ENCODE assay signal across 1 cellular context in genomic region chr7:25125137-25125946, GRCh38.
TF ChIP-seq lines count a peak whose summit lies in the region.

Gene CYCS (minus strand): TSS chr7:25125260. CDS start chr7:25124119, 1,141 bp downstream.

TF ChIP-seq in HepG2, 621 proteins besides CTCF, POLR2A, EP300 and RAD21 (continued from another document and continues in another):
- TF ChIP-seq ZGPAT (CRISPR knock-in tag; IDR thresholded peaks at IDR 0.05) = peak; percentile 93
- TF ChIP-seq ZNF33B (CRISPR knock-in tag; IDR thresholded peaks at IDR 0.05) = peak; percentile 72; the same call in 1 of the 2 replicates
- TF ChIP-seq FOXA3 (CRISPR knock-in tag; IDR thresholded peaks at IDR 0.05) = peak; percentile 77; the same call in 1 of the 2 replicates
- TF ChIP-seq ZNF510 (CRISPR knock-in tag; IDR thresholded peaks at IDR 0.05; ENCODE audit: low read depth) = peak; percentile 94
- no peak for TF ChIP-seq ZNF512 (CRISPR knock-in tag; IDR thresholded peaks at IDR 0.05)
- TF ChIP-seq ATAD3A (CRISPR knock-in tag; IDR thresholded peaks at IDR 0.05) = no peak
- TF ChIP-seq UBTF (CRISPR knock-in tag; IDR thresholded peaks at IDR 0.05) = peak; percentile 82
- TF ChIP-seq ZNF569 (CRISPR knock-in tag; IDR thresholded peaks at IDR 0.05; ENCODE audit: borderline replicate concordance) = no peak
- peak; percentile 44; the same call in 1 of the 2 replicates for TF ChIP-seq NR2F2 (IDR thresholded peaks at IDR 0.05; ENCODE audit: borderline replicate concordance, low read depth)
- peak; percentile 96 for TF ChIP-seq KMT2A (CRISPR knock-in tag; IDR thresholded peaks at IDR 0.05)
- TF ChIP-seq ZNF180 (CRISPR knock-in tag; IDR thresholded peaks at IDR 0.05; ENCODE audit: borderline replicate concordance, low read depth) = no peak
- TF ChIP-seq HINFP (CRISPR knock-in tag; IDR thresholded peaks at IDR 0.05; ENCODE audit: low read depth) = peak; percentile 82
- TF ChIP-seq ZNF430 (CRISPR knock-in tag; IDR thresholded peaks at IDR 0.05) = peak; percentile 72; the same call in 1 of the 2 replicates
- peak; percentile 96 for TF ChIP-seq ARNT2 (CRISPR knock-in tag; IDR thresholded peaks at IDR 0.05; ENCODE audit: low read depth)
- TF ChIP-seq LCORL (IDR thresholded peaks at IDR 0.05) = no peak
- peak; percentile 61 for TF ChIP-seq LCORL (CRISPR knock-in tag; IDR thresholded peaks at IDR 0.05)
- TF ChIP-seq ZNF275 (CRISPR knock-in tag; IDR thresholded peaks at IDR 0.05; ENCODE audit: borderline replicate concordance) = peak; percentile 36; the same call in 1 of the 2 replicates
- peak; percentile 92 for TF ChIP-seq NR2C2 (CRISPR knock-in tag; IDR thresholded peaks at IDR 0.05; ENCODE audit: borderline replicate concordance)
- TF ChIP-seq MAFK (conservative IDR thresholded peaks at IDR 0.05 in 1 of 2, IDR thresholded peaks at IDR 0.05 in 1 of 2; ENCODE audit: low read length in 2 of 2) = peak in 1 of 2 experiments; percentile 14; a peak in 1 of 4 replicates
- TF ChIP-seq ZNF383 (CRISPR knock-in tag; IDR thresholded peaks at IDR 0.05; ENCODE audit: borderline replicate concordance) = peak; percentile 93; the same call in 1 of the 2 replicates
- no peak for TF ChIP-seq SP1 (IDR thresholded peaks at IDR 0.05)
- TF ChIP-seq SP1 (CRISPR knock-in tag; IDR thresholded peaks at IDR 0.05) = peak; percentile 81
- TF ChIP-seq ZNF556 (CRISPR knock-in tag; IDR thresholded peaks at IDR 0.05; ENCODE audit: borderline replicate concordance) = peak; percentile 97; the same call in 1 of the 2 replicates
- peak; percentile 86 for TF ChIP-seq ERF (CRISPR knock-in tag; IDR thresholded peaks at IDR 0.05)
- peak; percentile 45 for TF ChIP-seq FOXO1 (CRISPR knock-in tag; IDR thresholded peaks at IDR 0.05)
- TF ChIP-seq SIN3A (IDR thresholded peaks at IDR 0.05; ENCODE audit: borderline replicate concordance, low read depth, low read length) = peak; percentile 94
- TF ChIP-seq ZNF792 (CRISPR knock-in tag; IDR thresholded peaks at IDR 0.05) = peak; percentile 89
- no peak; the same call in 1 of the 2 replicates for TF ChIP-seq GATAD2A (CRISPR knock-in tag; IDR thresholded peaks at IDR 0.05)
- peak; percentile 60; the same call in 1 of the 2 replicates for TF ChIP-seq ZNF747 (CRISPR knock-in tag; IDR thresholded peaks at IDR 0.05; ENCODE audit: borderline replicate concordance)
- peak; percentile 91; the same call in 1 of the 2 replicates for TF ChIP-seq THAP9 (CRISPR knock-in tag; IDR thresholded peaks at IDR 0.05; ENCODE audit: borderline replicate concordance)
- TF ChIP-seq XBP1 (CRISPR knock-in tag; IDR thresholded peaks at IDR 0.05) = no peak
- no peak for TF ChIP-seq NR2F1 (CRISPR knock-in tag; IDR thresholded peaks at IDR 0.05)
- TF ChIP-seq ZNF597 (CRISPR knock-in tag; IDR thresholded peaks at IDR 0.05) = no peak
- peak; percentile 74 for TF ChIP-seq PAXIP1 (CRISPR knock-in tag; conservative IDR thresholded peaks at IDR 0.05)
- TF ChIP-seq SNAPC5 (CRISPR knock-in tag; IDR thresholded peaks at IDR 0.05; ENCODE audit: borderline replicate concordance) = no peak; the same call in 1 of the 2 replicates
- peak; percentile 54; the same call in 1 of the 2 replicates for TF ChIP-seq HCFC1 (IDR thresholded peaks at IDR 0.05; ENCODE audit: low read depth, low read length)
- peak; percentile 44; the same call in 1 of the 2 replicates for TF ChIP-seq ZNF607 (CRISPR knock-in tag; IDR thresholded peaks at IDR 0.05; ENCODE audit: borderline replicate concordance)
- peak; percentile 99 for TF ChIP-seq ARID4A (CRISPR knock-in tag; IDR thresholded peaks at IDR 0.05; ENCODE audit: borderline replicate concordance)
- TF ChIP-seq ZSCAN12 (CRISPR knock-in tag; IDR thresholded peaks at IDR 0.05) = no peak
